1 cellular context compared by ENCODE assay signal in the genomic region with DNA sequence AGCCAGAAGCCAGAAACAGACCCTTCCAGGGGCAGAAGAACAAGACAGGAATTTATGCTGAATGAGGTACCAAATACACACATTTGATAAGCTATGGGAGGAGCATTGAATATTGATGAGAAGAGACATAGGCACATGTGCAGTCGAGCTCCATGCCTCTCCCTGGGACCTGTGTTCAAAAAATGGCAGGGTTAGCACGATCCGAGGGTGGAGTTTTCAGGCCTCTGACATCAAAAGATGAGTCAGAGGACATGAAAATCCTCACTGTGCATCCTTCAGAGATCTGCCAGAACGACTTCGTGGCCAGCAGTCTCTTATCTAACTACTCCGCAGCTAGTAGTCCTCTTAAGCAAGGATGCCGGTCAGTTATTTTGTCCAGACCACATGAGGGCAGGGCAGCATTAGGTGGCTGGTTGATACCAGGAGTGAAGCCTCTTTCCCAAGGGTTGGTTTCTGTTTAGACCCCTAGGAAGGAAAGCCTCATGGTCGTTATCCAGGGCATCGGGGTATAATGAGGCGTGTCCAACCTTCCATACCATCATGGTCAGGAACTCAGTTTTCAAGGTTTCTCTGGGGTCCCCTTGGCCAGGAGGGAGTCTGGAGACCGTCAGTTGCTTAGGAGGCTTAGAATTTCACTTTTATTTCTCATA.
TF ChIP-seq lines count a peak whose summit lies in the region.

No MANE protein-coding gene starts in this region.

TF ChIP-seq in K562, 482 proteins besides CTCF, POLR2A, EP300 and RAD21 (continued from another document and continues in another):
- TF ChIP-seq, protein P1, sequence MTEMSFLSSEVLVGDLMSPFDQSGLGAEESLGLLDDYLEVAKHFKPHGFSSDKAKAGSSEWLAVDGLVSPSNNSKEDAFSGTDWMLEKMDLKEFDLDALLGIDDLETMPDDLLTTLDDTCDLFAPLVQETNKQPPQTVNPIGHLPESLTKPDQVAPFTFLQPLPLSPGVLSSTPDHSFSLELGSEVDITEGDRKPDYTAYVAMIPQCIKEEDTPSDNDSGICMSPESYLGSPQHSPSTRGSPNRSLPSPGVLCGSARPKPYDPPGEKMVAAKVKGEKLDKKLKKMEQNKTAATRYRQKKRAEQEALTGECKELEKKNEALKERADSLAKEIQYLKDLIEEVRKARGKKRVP (CRISPR knock-in tag; IDR thresholded peaks at IDR 0.05), result no peak
- TF ChIP-seq, protein P2, sequence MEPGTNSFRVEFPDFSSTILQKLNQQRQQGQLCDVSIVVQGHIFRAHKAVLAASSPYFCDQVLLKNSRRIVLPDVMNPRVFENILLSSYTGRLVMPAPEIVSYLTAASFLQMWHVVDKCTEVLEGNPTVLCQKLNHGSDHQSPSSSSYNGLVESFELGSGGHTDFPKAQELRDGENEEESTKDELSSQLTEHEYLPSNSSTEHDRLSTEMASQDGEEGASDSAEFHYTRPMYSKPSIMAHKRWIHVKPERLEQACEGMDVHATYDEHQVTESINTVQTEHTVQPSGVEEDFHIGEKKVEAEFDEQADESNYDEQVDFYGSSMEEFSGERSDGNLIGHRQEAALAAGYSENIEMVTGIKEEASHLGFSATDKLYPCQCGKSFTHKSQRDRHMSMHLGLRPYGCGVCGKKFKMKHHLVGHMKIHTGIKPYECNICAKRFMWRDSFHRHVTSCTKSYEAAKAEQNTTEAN (CRISPR knock-in tag; IDR thresholded peaks at IDR 0.05), result no peak
- TF ChIP-seq, protein P3, sequence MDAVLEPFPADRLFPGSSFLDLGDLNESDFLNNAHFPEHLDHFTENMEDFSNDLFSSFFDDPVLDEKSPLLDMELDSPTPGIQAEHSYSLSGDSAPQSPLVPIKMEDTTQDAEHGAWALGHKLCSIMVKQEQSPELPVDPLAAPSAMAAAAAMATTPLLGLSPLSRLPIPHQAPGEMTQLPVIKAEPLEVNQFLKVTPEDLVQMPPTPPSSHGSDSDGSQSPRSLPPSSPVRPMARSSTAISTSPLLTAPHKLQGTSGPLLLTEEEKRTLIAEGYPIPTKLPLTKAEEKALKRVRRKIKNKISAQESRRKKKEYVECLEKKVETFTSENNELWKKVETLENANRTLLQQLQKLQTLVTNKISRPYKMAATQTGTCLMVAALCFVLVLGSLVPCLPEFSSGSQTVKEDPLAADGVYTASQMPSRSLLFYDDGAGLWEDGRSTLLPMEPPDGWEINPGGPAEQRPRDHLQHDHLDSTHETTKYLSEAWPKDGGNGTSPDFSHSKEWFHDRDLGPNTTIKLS (IDR thresholded peaks at IDR 0.05; ENCODE audit: borderline replicate concordance, low read depth), result peak; percentile 74
- peak; percentile 9 for TF ChIP-seq DACH1 (IDR thresholded peaks at IDR 0.05; ENCODE audit: partially characterized antibody)
- TF ChIP-seq HNRNPUL1 (IDR thresholded peaks at IDR 0.05; ENCODE audit: low read length), result no peak
- TF ChIP-seq ZNF24 (IDR thresholded peaks at IDR 0.05), result peak; percentile 31; the same call in 1 of the 2 replicates
- peak; percentile 64; the same call in 1 of the 2 replicates for TF ChIP-seq MEF2A (IDR thresholded peaks at IDR 0.05; ENCODE audit: control insufficient read depth, low read depth, low read length)
- TF ChIP-seq, protein P4, sequence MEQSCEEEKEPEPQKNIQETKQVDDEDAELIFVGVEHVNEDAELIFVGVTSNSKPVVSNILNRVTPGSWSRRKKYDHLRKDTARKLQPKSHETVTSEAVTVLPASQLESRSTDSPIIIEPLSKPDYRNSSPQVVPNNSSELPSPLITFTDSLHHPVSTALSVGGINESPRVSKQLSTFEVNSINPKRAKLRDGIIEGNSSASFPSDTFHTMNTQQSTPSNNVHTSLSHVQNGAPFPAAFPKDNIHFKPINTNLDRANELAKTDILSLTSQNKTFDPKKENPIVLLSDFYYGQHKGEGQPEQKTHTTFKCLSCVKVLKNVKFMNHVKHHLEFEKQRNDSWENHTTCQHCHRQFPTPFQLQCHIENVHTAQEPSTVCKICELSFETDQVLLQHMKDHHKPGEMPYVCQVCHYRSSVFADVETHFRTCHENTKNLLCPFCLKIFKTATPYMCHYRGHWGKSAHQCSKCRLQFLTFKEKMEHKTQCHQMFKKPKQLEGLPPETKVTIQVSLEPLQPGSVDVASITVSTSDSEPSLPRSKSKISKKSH (CRISPR knock-in tag; IDR thresholded peaks at IDR 0.05), result no peak
- no peak for TF ChIP-seq YBX1 (IDR thresholded peaks at IDR 0.05)
- no peak for TF ChIP-seq NR4A1 (CRISPR knock-in tag; IDR thresholded peaks at IDR 0.05)
- 0 out of 2 replicates have a peak, but pooled peaks have one; percentile 65 for TF ChIP-seq NR4A1 (tag; IDR thresholded peaks at IDR 0.05)
- peak; percentile 17; the same call in 1 of the 2 replicates for TF ChIP-seq C11orf30 (IDR thresholded peaks at IDR 0.05; ENCODE audit: low read depth)
- TF ChIP-seq, protein P5, sequence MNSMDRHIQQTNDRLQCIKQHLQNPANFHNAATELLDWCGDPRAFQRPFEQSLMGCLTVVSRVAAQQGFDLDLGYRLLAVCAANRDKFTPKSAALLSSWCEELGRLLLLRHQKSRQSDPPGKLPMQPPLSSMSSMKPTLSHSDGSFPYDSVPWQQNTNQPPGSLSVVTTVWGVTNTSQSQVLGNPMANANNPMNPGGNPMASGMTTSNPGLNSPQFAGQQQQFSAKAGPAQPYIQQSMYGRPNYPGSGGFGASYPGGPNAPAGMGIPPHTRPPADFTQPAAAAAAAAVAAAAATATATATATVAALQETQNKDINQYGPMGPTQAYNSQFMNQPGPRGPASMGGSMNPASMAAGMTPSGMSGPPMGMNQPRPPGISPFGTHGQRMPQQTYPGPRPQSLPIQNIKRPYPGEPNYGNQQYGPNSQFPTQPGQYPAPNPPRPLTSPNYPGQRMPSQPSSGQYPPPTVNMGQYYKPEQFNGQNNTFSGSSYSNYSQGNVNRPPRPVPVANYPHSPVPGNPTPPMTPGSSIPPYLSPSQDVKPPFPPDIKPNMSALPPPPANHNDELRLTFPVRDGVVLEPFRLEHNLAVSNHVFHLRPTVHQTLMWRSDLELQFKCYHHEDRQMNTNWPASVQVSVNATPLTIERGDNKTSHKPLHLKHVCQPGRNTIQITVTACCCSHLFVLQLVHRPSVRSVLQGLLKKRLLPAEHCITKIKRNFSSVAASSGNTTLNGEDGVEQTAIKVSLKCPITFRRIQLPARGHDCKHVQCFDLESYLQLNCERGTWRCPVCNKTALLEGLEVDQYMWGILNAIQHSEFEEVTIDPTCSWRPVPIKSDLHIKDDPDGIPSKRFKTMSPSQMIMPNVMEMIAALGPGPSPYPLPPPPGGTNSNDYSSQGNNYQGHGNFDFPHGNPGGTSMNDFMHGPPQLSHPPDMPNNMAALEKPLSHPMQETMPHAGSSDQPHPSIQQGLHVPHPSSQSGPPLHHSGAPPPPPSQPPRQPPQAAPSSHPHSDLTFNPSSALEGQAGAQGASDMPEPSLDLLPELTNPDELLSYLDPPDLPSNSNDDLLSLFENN (IDR thresholded peaks at IDR 0.05; ENCODE audit: low read depth in 2 of 2, low read length in 2 of 2), result peak in 1 of 2 experiments; percentile 57; a peak in 2 of 4 replicates
- no peak for TF ChIP-seq KLF13 (tag; IDR thresholded peaks at IDR 0.05; ENCODE audit: borderline replicate concordance, low read depth)
- TF ChIP-seq ZNF124 (CRISPR knock-in tag; IDR thresholded peaks at IDR 0.05), result no peak
- no peak for TF ChIP-seq ZNF589 (CRISPR knock-in tag; IDR thresholded peaks at IDR 0.05; ENCODE audit: low read depth)
- no peak for TF ChIP-seq GATAD2B (IDR thresholded peaks at IDR 0.05; ENCODE audit: borderline replicate concordance)
- peak; percentile 98 for TF ChIP-seq BRD9 (IDR thresholded peaks at IDR 0.05; ENCODE audit: low read depth, partially characterized antibody)
- no peak for TF ChIP-seq SMAD3 (CRISPR knock-in tag; conservative IDR thresholded peaks at IDR 0.05)
- peak; percentile 97 for TF ChIP-seq JUND (IDR thresholded peaks at IDR 0.05; ENCODE audit: borderline replicate concordance, low read depth, low read length)
- peak; percentile 98; the same call in 2 of the 3 replicates for TF ChIP-seq JUND (tag; IDR thresholded peaks at IDR 0.05; ENCODE audit: borderline replicate concordance, low read depth, low read length)
- TF ChIP-seq CBFB (CRISPR knock-in tag; IDR thresholded peaks at IDR 0.05), result peak; percentile 82; the same call in 1 of the 2 replicates
- peak; percentile 43 for TF ChIP-seq SMC3 (conservative IDR thresholded peaks at IDR 0.05; ENCODE audit: insufficient read depth, low read depth, low read length)
- TF ChIP-seq PML (IDR thresholded peaks at IDR 0.05; ENCODE audit: low read length), result no peak
- 0 out of 2 replicates have a peak, but pooled peaks have one; percentile 14 for TF ChIP-seq ZNF431 (CRISPR knock-in tag; IDR thresholded peaks at IDR 0.05)
- TF ChIP-seq NFE2 (IDR thresholded peaks at IDR 0.05; ENCODE audit: low read depth), result peak; percentile 32; the same call in 1 of the 2 replicates
- TF ChIP-seq HNRNPLL (IDR thresholded peaks at IDR 0.05; ENCODE audit: low read depth, low read length, poor library complexity, severe bottlenecking), result no peak
- peak in 1 of 2 experiments; percentile 84; a peak in 2 of 4 replicates for TF ChIP-seq HDAC1 (IDR thresholded peaks at IDR 0.05)
- TF ChIP-seq, protein P6, sequence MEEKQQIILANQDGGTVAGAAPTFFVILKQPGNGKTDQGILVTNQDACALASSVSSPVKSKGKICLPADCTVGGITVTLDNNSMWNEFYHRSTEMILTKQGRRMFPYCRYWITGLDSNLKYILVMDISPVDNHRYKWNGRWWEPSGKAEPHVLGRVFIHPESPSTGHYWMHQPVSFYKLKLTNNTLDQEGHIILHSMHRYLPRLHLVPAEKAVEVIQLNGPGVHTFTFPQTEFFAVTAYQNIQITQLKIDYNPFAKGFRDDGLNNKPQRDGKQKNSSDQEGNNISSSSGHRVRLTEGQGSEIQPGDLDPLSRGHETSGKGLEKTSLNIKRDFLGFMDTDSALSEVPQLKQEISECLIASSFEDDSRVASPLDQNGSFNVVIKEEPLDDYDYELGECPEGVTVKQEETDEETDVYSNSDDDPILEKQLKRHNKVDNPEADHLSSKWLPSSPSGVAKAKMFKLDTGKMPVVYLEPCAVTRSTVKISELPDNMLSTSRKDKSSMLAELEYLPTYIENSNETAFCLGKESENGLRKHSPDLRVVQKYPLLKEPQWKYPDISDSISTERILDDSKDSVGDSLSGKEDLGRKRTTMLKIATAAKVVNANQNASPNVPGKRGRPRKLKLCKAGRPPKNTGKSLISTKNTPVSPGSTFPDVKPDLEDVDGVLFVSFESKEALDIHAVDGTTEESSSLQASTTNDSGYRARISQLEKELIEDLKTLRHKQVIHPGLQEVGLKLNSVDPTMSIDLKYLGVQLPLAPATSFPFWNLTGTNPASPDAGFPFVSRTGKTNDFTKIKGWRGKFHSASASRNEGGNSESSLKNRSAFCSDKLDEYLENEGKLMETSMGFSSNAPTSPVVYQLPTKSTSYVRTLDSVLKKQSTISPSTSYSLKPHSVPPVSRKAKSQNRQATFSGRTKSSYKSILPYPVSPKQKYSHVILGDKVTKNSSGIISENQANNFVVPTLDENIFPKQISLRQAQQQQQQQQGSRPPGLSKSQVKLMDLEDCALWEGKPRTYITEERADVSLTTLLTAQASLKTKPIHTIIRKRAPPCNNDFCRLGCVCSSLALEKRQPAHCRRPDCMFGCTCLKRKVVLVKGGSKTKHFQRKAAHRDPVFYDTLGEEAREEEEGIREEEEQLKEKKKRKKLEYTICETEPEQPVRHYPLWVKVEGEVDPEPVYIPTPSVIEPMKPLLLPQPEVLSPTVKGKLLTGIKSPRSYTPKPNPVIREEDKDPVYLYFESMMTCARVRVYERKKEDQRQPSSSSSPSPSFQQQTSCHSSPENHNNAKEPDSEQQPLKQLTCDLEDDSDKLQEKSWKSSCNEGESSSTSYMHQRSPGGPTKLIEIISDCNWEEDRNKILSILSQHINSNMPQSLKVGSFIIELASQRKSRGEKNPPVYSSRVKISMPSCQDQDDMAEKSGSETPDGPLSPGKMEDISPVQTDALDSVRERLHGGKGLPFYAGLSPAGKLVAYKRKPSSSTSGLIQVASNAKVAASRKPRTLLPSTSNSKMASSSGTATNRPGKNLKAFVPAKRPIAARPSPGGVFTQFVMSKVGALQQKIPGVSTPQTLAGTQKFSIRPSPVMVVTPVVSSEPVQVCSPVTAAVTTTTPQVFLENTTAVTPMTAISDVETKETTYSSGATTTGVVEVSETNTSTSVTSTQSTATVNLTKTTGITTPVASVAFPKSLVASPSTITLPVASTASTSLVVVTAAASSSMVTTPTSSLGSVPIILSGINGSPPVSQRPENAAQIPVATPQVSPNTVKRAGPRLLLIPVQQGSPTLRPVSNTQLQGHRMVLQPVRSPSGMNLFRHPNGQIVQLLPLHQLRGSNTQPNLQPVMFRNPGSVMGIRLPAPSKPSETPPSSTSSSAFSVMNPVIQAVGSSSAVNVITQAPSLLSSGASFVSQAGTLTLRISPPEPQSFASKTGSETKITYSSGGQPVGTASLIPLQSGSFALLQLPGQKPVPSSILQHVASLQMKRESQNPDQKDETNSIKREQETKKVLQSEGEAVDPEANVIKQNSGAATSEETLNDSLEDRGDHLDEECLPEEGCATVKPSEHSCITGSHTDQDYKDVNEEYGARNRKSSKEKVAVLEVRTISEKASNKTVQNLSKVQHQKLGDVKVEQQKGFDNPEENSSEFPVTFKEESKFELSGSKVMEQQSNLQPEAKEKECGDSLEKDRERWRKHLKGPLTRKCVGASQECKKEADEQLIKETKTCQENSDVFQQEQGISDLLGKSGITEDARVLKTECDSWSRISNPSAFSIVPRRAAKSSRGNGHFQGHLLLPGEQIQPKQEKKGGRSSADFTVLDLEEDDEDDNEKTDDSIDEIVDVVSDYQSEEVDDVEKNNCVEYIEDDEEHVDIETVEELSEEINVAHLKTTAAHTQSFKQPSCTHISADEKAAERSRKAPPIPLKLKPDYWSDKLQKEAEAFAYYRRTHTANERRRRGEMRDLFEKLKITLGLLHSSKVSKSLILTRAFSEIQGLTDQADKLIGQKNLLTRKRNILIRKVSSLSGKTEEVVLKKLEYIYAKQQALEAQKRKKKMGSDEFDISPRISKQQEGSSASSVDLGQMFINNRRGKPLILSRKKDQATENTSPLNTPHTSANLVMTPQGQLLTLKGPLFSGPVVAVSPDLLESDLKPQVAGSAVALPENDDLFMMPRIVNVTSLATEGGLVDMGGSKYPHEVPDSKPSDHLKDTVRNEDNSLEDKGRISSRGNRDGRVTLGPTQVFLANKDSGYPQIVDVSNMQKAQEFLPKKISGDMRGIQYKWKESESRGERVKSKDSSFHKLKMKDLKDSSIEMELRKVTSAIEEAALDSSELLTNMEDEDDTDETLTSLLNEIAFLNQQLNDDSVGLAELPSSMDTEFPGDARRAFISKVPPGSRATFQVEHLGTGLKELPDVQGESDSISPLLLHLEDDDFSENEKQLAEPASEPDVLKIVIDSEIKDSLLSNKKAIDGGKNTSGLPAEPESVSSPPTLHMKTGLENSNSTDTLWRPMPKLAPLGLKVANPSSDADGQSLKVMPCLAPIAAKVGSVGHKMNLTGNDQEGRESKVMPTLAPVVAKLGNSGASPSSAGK (IDR thresholded peaks at IDR 0.05), result peak; percentile 61
- TF ChIP-seq TCF3 (CRISPR knock-in tag; IDR thresholded peaks at IDR 0.05), result peak; percentile 72
- TF ChIP-seq, protein P7, sequence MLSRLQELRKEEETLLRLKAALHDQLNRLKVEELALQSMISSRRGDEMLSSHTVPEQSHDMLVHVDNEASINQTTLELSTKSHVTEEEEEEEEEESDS (CRISPR knock-in tag; IDR thresholded peaks at IDR 0.05), result no peak
- TF ChIP-seq ZNF764 (CRISPR knock-in tag; IDR thresholded peaks at IDR 0.05; ENCODE audit: low read depth), result no peak
- peak; percentile 69; the same call in 1 of the 2 replicates for TF ChIP-seq TRIM28 (IDR thresholded peaks at IDR 0.05)
- TF ChIP-seq KDM1A (IDR thresholded peaks at IDR 0.05), result peak; percentile 81 to 88
- peak; percentile 70 for TF ChIP-seq KDM5B (IDR thresholded peaks at IDR 0.05; ENCODE audit: insufficient replicate concordance, low read depth, low read length)
- TF ChIP-seq TCF7L2 (IDR thresholded peaks at IDR 0.05; ENCODE audit: low read depth, low read length), result no peak
